ENCODE assay signal across 10 cellular contexts in the genomic region with DNA sequence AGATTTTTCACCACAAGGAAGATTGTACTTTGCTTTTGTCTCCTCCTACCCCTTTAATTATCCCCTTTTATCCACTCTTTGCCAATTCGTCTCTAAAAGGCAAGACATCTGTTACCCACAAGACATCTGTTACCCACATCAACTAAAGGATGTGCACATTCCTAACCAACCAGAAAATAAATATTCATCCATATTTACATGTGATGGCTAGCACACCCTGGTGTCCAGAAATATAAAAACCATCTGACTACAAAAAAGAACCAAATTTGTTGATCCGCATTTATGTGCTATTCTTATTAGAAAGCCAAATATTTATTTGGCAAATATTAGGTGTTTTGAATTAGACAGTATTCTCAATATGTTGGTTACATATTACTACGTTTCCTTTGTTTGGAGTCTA. TPM values are rescaled to one million over a fixed set of nuclear protein-coding genes. Genes with fewer than 3 reads are reported as not detected.
A peak's percentile ranks its signal among the peaks of the same experiment; 100 is the strongest.
DNase-seq lines count a peak whose midpoint lies in the region; ATAC-seq, FAIRE-seq and TF ChIP-seq lines count a peak whose summit lies in the region.
"Had no signal": no experiment of that assay in that cellular context is flagged by ENCODE, and none has a peak within 500 bp of the region (broad histone marks: within the 10 kb centered on the region; RNA-seq: fewer than 3 reads in every experiment).

No MANE protein-coding gene starts in this region.

- ATAC-seq in GM12878, result no peak
- ATAC-seq in psoas muscle, result no peak
- ATAC-seq in HG02884 (IDR thresholded peaks at IDR 0.05; ENCODE audit: unreplicated experiment), result no peak

- H3K36me3 ChIP-seq in GM12878 (ENCODE audit: control insufficient read depth in 2 of 2, insufficient read depth in 2 of 2, low read length in 1 of 2) (no peaks in the 10 kb centered on the region), psoas muscle (ENCODE audit: insufficient read depth in 1 of 2, low read depth in 1 of 2) (no peaks in the 10 kb centered on the region)
- H3K36me3 ChIP-seq: adrenal gland had no signal

- SMC1A ChIA-PET in GM12878 (lab: Charles Lee; ENCODE audit: uncharacterized antibody, unreplicated experiment), result interaction anchor here (0.9 to 2.1 kb wide), 2 partner anchors 11 to 291 kb away, joined by 3 to 16 read pairs; no protein-coding TSS in a partner anchor

- CTCF ChIA-PET in GM12878 (lab: Yijun Ruan, JAX), result interaction anchor here (0.9 to 6.8 kb wide), 2 partner anchors 9 to 290 kb away, joined by 4 to 90 read pairs; no protein-coding TSS in a partner anchor

- peaks cover 64% of the 10 kb centered on the region for H3K27me3 Mint-ChIP-seq in mesothelial cell of epicardium (ENCODE audit: low read depth)

- H3K27ac Mint-ChIP-seq in mesothelial cell of epicardium, result no peak overlapping the region

- in situ Hi-C loops in GM12878 (cut with MboI), result no loop called here

- DNase-seq in COLO829 (ENCODE audit: low spot score) (peak; percentile 12), LHCN-M2 (ENCODE audit: low read depth) (peak; percentile 57), GM12878 (ENCODE audit: low read depth, low spot score) (no peak), mesothelial cell of epicardium (ENCODE audit: low spot score in 2 of 2, unreplicated experiment in 2 of 2) (no peak), psoas muscle (no peak), NCI-H128 (lab: John Stamatoyannopoulos, UW; ENCODE audit: unreplicated experiment) (no peak)
- DNase-seq in stimulated activated CD4-positive, alpha-beta T cell treated with anti-CD3 and anti-CD28 coated beads, Interleukin-12 subunit alpha, Interleukin-12 subunit beta, amount 100 ng/mL, for 4 hours, result no peak
- DNase-seq: adrenal gland, T-helper 1 cell had no signal

- intact Hi-C loops in GM12878 (cut with micrococcal nuclease; ENCODE audit: unreplicated experiment) (no loop called here), psoas muscle (cut with DNase I) (no loop called here)

- no peak overlapping the region for H3K4me3 ChIP-seq in GM12878
- no peak overlapping the region for H3K4me3 ChIP-seq in psoas muscle
- H3K4me3 ChIP-seq: adrenal gland had no signal

- peak in 2 of 3 experiments; percentile 21 to 32; a peak in 2 of 6 replicates for TF ChIP-seq CTCF in GM12878 (IDR thresholded peaks at IDR 0.05 in 2 of 3, conservative IDR thresholded peaks at IDR 0.05 in 1 of 3; ENCODE audit: control insufficient read depth in 2 of 3, extremely low read depth in 1 of 3, insufficient read depth in 1 of 3, low read depth in 3 of 3, low read length in 3 of 3)
- peak; percentile 19 for TF ChIP-seq CTCF in mesothelial cell of epicardium (IDR thresholded peaks at IDR 0.05; ENCODE audit: unreplicated experiment)
- no peak for TF ChIP-seq CTCF in psoas muscle (IDR thresholded peaks at IDR 0.05)

- WGBS in GM12878 (ENCODE audit: insufficient coverage, insufficient replicate concordance, low lambda C conversion rate, missing lambda C conversion rate), result 31% methylated on average over 3 of the region's 3 CpGs
- WGBS in psoas muscle, 3 donors, result 48 to 57% (median 56%) methylated on average over 3 of the region's 3 CpGs

- no peaks in the 10 kb centered on the region for H4K20me1 ChIP-seq in GM12878 (ENCODE audit: control insufficient read depth, insufficient read depth)

- H3K27me3 ChIP-seq in GM12878 (replicated peaks in 1 of 2; ENCODE audit: control insufficient read depth in 2 of 2, insufficient read depth in 2 of 2, low read length in 1 of 2), result no peaks in the 10 kb centered on the region; a peak in 1 of 4 replicates
- H3K27me3 ChIP-seq in psoas muscle (ENCODE audit: insufficient read depth in 3 of 3, low read length in 2 of 3), result peaks cover 0 to 9% (median 0%) of the 10 kb centered on the region in 3 donors
- H3K27me3 ChIP-seq: adrenal gland had no signal

- no peaks in the 10 kb centered on the region for H3K4me1 Mint-ChIP-seq in mesothelial cell of epicardium

- no peak overlapping the region for H3K9ac ChIP-seq in GM12878 (ENCODE audit: control insufficient read depth, insufficient read depth, low read length)

- H3K4me3 Mint-ChIP-seq in mesothelial cell of epicardium, result no peak overlapping the region

- TF ChIP-seq EP300 in GM12878 (IDR thresholded peaks at IDR 0.05; ENCODE audit: borderline replicate concordance in 1 of 2, control insufficient read depth in 1 of 2, low read depth in 2 of 2, low read length in 2 of 2), result no peak

- no TSS peak for BruUV-seq in GM12878 (replicated peaks; lab: Mats Ljungman, UMichigan)

- no peak overlapping the region for H2AFZ ChIP-seq in GM12878 (ENCODE audit: control insufficient read depth, low read depth, low read length)

- RAD21 ChIA-PET in GM12878 (lab: Charles Lee; ENCODE audit: unreplicated experiment), result no interaction called here

- TF ChIP-seq POLR2A in GM12878 (IDR thresholded peaks at IDR 0.05; ENCODE audit: low read depth, low read length), result no peak

- POLR2A ChIA-PET in GM12878 (lab: Charles Lee), result no interaction called here

- H3K27ac ChIP-seq in GM12878 (ENCODE audit: control insufficient read depth, insufficient read depth) (no peak overlapping the region), psoas muscle (no peak overlapping the region)
- H3K27ac ChIP-seq: adrenal gland had no signal

- no peaks in the 10 kb centered on the region for H3K9me3 Mint-ChIP-seq in mesothelial cell of epicardium

- no peaks in the 10 kb centered on the region for H3K79me2 ChIP-seq in GM12878 (ENCODE audit: control insufficient read depth, insufficient read depth, low read length)

- no peaks in the 10 kb centered on the region for H3K36me3 Mint-ChIP-seq in mesothelial cell of epicardium

- TF ChIP-seq RAD21 in GM12878 (IDR thresholded peaks at IDR 0.05; ENCODE audit: insufficient read depth, low read depth, low read length), result peak; percentile 50

- no peak overlapping the region for H3K4me2 ChIP-seq in GM12878 (ENCODE audit: control insufficient read depth, insufficient read depth)

- H3K9me3 ChIP-seq in GM12878 (replicated peaks; ENCODE audit: control insufficient read depth, insufficient read depth, low read length), result no peaks in the 10 kb centered on the region
- no peaks in the 10 kb centered on the region for H3K9me3 ChIP-seq in psoas muscle
- H3K9me3 ChIP-seq: adrenal gland had no signal

- peak; percentile 18 for FAIRE-seq in GM12878 (lab: Jason Lieb, UNC)

- no peaks in the 10 kb centered on the region for H3K4me1 ChIP-seq in GM12878 (ENCODE audit: control insufficient read depth, insufficient read depth, low read length)
- no peaks in the 10 kb centered on the region for H3K4me1 ChIP-seq in psoas muscle
- H3K4me1 ChIP-seq: adrenal gland had no signal

TF ChIP-seq in GM12878, 131 proteins besides CTCF, POLR2A, EP300 and RAD21:
- TF ChIP-seq SMC3 (IDR thresholded peaks at IDR 0.05; ENCODE audit: borderline replicate concordance, low read length), result peak; percentile 57; the same call in 1 of the 2 replicates
- TF ChIP-seq YBX1 (IDR thresholded peaks at IDR 0.05), result no peak
TF ChIP-seq in GM12878: peak in this region for 1.

RNA-seq across cellular contexts. Expression of gene ACVR1C, which starts 35.7 kb away (rescaled TPM):
- total RNA-seq in LHCN-M2 (2014; rRNA removed) (0.80 and 0.83 TPM in 2 replicates), GM12878 (2014; rRNA removed) (not detected in 2 replicates), GM12878 (2014; rRNA removed; fragmentation: Illumina TruSeq; extraction: Trizol) (not detected in 2 replicates), GM12878 (2021) (not detected in 2 replicates), mesothelial cell of epicardium (0.13 to 0.18 TPM (median 0.14 TPM) in 3 replicates), psoas muscle (1 to 10 TPM; 1.1 to 1.9 (median 1.5) TPM)
- polyA plus RNA-seq in LHCN-M2 (2012), result 0.13 TPM
- not detected in 2 replicates for total RNA-seq in GM12878 (2013; cell fraction: nucleolus; rRNA removed)
- not detected for polyA plus RNA-seq in GM12878 (2011; ENCODE audit: low read depth)
- polyA plus RNA-seq in GM12878 (2011; rRNA removed) (not detected in 2 replicates), GM12878 (2014; fragmentation: Illumina TruSeq; extraction: Trizol) (not detected in 2 replicates), GM12878 (2014; fragmentation: Nextera tagmentation; extraction: Ambion mirVana) (not detected), GM12878 (2014; rRNA removed) (not detected in 2 replicates), GM12878 (2016; fragmentation: Nextera tagmentation; extraction: Ambion mirVana) (not detected), psoas muscle (under 1 TPM; 0.13 to 0.77 (median 0.34) TPM)
- not detected in 2 replicates for polyA plus RNA-seq in GM12878 (2011; cell fraction: cytosol; rRNA removed)
- not detected in 2 replicates for polyA plus RNA-seq in GM12878 (2011; cell fraction: nucleus; rRNA removed)
- 0.01 TPM in 1 of 2 replicates, not detected in the other for polyA plus RNA-seq in GM12878 (2012)
- polyA minus RNA-seq in GM12878 (2011; rRNA and poly(A)+ RNA removed), result not detected in 2 replicates
- polyA minus RNA-seq in GM12878 (2011; cell fraction: cytosol; rRNA and poly(A)+ RNA removed), result not detected in 2 replicates
- not detected in 2 replicates for polyA minus RNA-seq in GM12878 (2011; cell fraction: nucleus; rRNA and poly(A)+ RNA removed)

Comparison
In these comparisons a context has a peak if more than half of its experiments do, and no peak if none do; other contexts are left out.
1. DNase-seq: peak in COLO829 (single experiment) and LHCN-M2 (single experiment); none in GM12878 (single experiment), mesothelial cell of epicardium (0 of 2), psoas muscle (0 of 2), stimulated activated CD4-positive, alpha-beta T cell treated with anti-CD3 and anti-CD28 coated beads, Interleukin-12 subunit alpha, Interleukin-12 subunit beta, amount 100 ng/mL, for 4 hours (single experiment) and NCI-H128 (single experiment).